Comparison of ENCODE assay signal across 17 cellular contexts in genomic region chr2:168802825-168803726, GRCh38. TPM values are rescaled to one million over a fixed set of nuclear protein-coding genes. Genes with fewer than 3 reads are reported as not detected.
A peak's percentile ranks its signal among the peaks of the same experiment; 100 is the strongest.
DNase-seq lines count a peak whose midpoint lies in the region; ATAC-seq and TF ChIP-seq lines count a peak whose summit lies in the region.
"Had no signal": no experiment of that assay in that cellular context is flagged by ENCODE, and none has a peak within 500 bp of the region (broad histone marks: within the 10 kb centered on the region; RNA-seq: fewer than 3 reads in every experiment).

No MANE protein-coding gene starts in this region.

- no peak for TF ChIP-seq CTCF in Caco-2 (IDR thresholded peaks at IDR 0.05; ENCODE audit: insufficient read depth in 1 of 2, low read depth in 1 of 2, low read length in 1 of 2, severe bottlenecking in 1 of 2, unreplicated experiment in 1 of 2)
- TF ChIP-seq CTCF in PC-9 (conservative IDR thresholded peaks at IDR 0.05) = no peak
- TF ChIP-seq CTCF in hepatocyte (IDR thresholded peaks at IDR 0.05; ENCODE audit: poor library complexity) = no peak

- 39% methylated on average over 5 of the region's 5 CpGs for WGBS in hepatocyte (ENCODE audit: low lambda C conversion rate, missing lambda C conversion rate)

- no peaks in the 10 kb centered on the region for H3K9me3 ChIP-seq in Caco-2
- H3K9me3 ChIP-seq in PC-9 (ENCODE audit: insufficient read depth, low read depth) = no peaks in the 10 kb centered on the region
- H3K9me3 ChIP-seq in hepatocyte (ENCODE audit: low read depth) = no peaks in the 10 kb centered on the region

- H3K79me2 ChIP-seq in PC-9 (ENCODE audit: low read depth) (no peaks in the 10 kb centered on the region), hepatocyte (peaks cover 4% of the 10 kb centered on the region)

- peaks cover 33% of the 10 kb centered on the region for H3K4me1 Mint-ChIP-seq in Caco-2 (ENCODE audit: low read depth, unreplicated experiment)

- H3K9me2 ChIP-seq in PC-9 (ENCODE audit: insufficient read depth) (no peaks in the 10 kb centered on the region), hepatocyte (replicated peaks; ENCODE audit: insufficient read depth) (no peaks in the 10 kb centered on the region)

- CTCF ChIA-PET in Caco-2 (lab: Charles Lee) = interaction anchor here (0.6 to 1.7 kb wide), 3 partner anchors 29 to 337 kb away, joined by 3 to 6 read pairs (median 3); no protein-coding TSS in a partner anchor
- CTCF ChIA-PET in PC-9 (lab: Charles Lee) = no interaction called here

- no peaks in the 10 kb centered on the region for H4K20me1 ChIP-seq in PC-9 (ENCODE audit: insufficient read depth)
- H4K20me1 ChIP-seq in hepatocyte (ENCODE audit: insufficient read depth, poor library complexity, severe bottlenecking) = no peaks in the 10 kb centered on the region

- H3K4me3 ChIP-seq in Caco-2 (ENCODE audit: low read depth, low read length) = peak overlapping the region; percentile 29
- no peak overlapping the region for H3K4me3 ChIP-seq in PC-9
- H3K4me3 ChIP-seq in hepatocyte = no peak overlapping the region

- H3F3A ChIP-seq in PC-9 (ENCODE audit: insufficient read depth, low read depth) = no peaks in the 10 kb centered on the region

- no peak overlapping the region for H3K4me2 ChIP-seq in PC-9
- peak overlapping the region; percentile 65 for H3K4me2 ChIP-seq in hepatocyte

- peak overlapping the region; percentile 96 for H3K27ac Mint-ChIP-seq in Caco-2 (ENCODE audit: unreplicated experiment)
- H3K27ac Mint-ChIP-seq: activated T-cell treated with anti-CD3 and anti-CD28 coated beads, Interleukin-2, amount 50 U/mL, for 72 hours had no signal

- ATAC-seq in sciatic nerve (peak; percentile 33), HG03097 (IDR thresholded peaks at IDR 0.05; ENCODE audit: low FRiP score, unreplicated experiment) (no peak), GM21528 (IDR thresholded peaks at IDR 0.05; ENCODE audit: low FRiP score, unreplicated experiment) (no peak)
- ATAC-seq: activated T-cell treated with anti-CD3 and anti-CD28 coated beads, Interleukin-2, amount 50 U/mL, for 72 hours had no signal

- no peaks in the 10 kb centered on the region for H3K36me3 Mint-ChIP-seq in Caco-2 (ENCODE audit: insufficient read depth, unreplicated experiment)

- H3K4me3 Mint-ChIP-seq in Caco-2 (ENCODE audit: unreplicated experiment) = peak overlapping the region; percentile 71
- H3K4me3 Mint-ChIP-seq: activated T-cell treated with anti-CD3 and anti-CD28 coated beads, Interleukin-2, amount 50 U/mL, for 72 hours; neural crest cell had no signal

- intact Hi-C loops in Caco-2 (cut with micrococcal nuclease; ENCODE audit: unreplicated experiment) = loop anchor here (1.0 to 2.0 kb wide), 2 partner anchors 30 to 97 kb away; no protein-coding TSS in a partner anchor
- intact Hi-C loops in PC-9 (cut with micrococcal nuclease; ENCODE audit: unreplicated experiment) = no loop called here
- intact Hi-C loops in sciatic nerve (cut with DNase I) = no loop called here

- H3K9me3 Mint-ChIP-seq in Caco-2 (ENCODE audit: unreplicated experiment) = no peaks in the 10 kb centered on the region
- H3K9me3 Mint-ChIP-seq: activated T-cell treated with anti-CD3 and anti-CD28 coated beads, Interleukin-2, amount 50 U/mL, for 72 hours; neural crest cell had no signal

- TSS peak; percentile 85 for BruUV-seq in Caco-2 (replicated peaks; lab: Mats Ljungman, UMichigan)
- BruUV-seq in PC-9 (replicated peaks; lab: Mats Ljungman, UMichigan) = TSS peak; percentile 42

- POLR2A ChIA-PET in Caco-2 (lab: Charles Lee) = no interaction called here
- POLR2A ChIA-PET in PC-9 (lab: Charles Lee; ENCODE audit: unreplicated experiment) = no interaction called here

- H3K4me1 ChIP-seq in Caco-2 (peaks cover 40% of the 10 kb centered on the region), PC-9 (replicated peaks; ENCODE audit: insufficient read depth) (no peaks in the 10 kb centered on the region; the same call in 1 of the 2 replicates), hepatocyte (ENCODE audit: insufficient read depth) (peaks cover 26% of the 10 kb centered on the region)

- H3K27me3 Mint-ChIP-seq in Caco-2 (ENCODE audit: insufficient read depth, unreplicated experiment) = no peaks in the 10 kb centered on the region

- H3K27ac ChIP-seq in PC-9 (no peak overlapping the region), hepatocyte (peak overlapping the region; percentile 85)

- H3K27me3 ChIP-seq in Caco-2 (replicated peaks; ENCODE audit: control insufficient read depth, insufficient read depth, low read length) = no peaks in the 10 kb centered on the region
- no peaks in the 10 kb centered on the region for H3K27me3 ChIP-seq in PC-9 (ENCODE audit: insufficient read depth, low read depth)
- H3K27me3 ChIP-seq in hepatocyte = no peaks in the 10 kb centered on the region

- H3K36me3 ChIP-seq in Caco-2 (ENCODE audit: control insufficient read depth, insufficient read depth, low read length) = no peaks in the 10 kb centered on the region
- H3K36me3 ChIP-seq in PC-9 (ENCODE audit: low read depth) = no peaks in the 10 kb centered on the region
- no peaks in the 10 kb centered on the region for H3K36me3 ChIP-seq in hepatocyte (replicated peaks; ENCODE audit: insufficient read depth, low read depth)

- H2AFZ ChIP-seq in PC-9 (no peak overlapping the region), hepatocyte (no peak overlapping the region)

- DNase-seq in Caco-2 (peak in 1 of 2 experiments; percentile 19), PC-9 (peak in 1 of 2 experiments; percentile 3), hepatocyte (ENCODE audit: low spot score) (no peak), sciatic nerve (ENCODE audit: low spot score) (no peak), NCI-H2029 treated with DMSO at 0.1 percent for 48 hours (lab: John Stamatoyannopoulos, UW) (no peak), cerebellar nuclear complex (lab: John Stamatoyannopoulos, UW) (no peak)
- DNase-seq: activated CD4-positive, CD25-positive, alpha-beta regulatory T cell; activated T-cell treated with anti-CD3 and anti-CD28 coated beads, Interleukin-2, amount 50 U/mL, for 72 hours; C1 segment of cervical spinal cord; H7; NCI-H1417 treated with DMSO at 0.1 percent for 48 hours; NCI-H82 had no signal

RNA-seq across cellular contexts. Expression of gene NOSTRIN, which starts 0.6 kb away (rescaled TPM):
- total RNA-seq in Caco-2 (2022) (9.6 and 9.8 TPM in 2 replicates), PC-9 (2021) (0.48 and 0.68 TPM in 2 replicates), hepatocyte (10.7 and 19.1 TPM in 2 replicates), sciatic nerve (36.2 TPM)
- 5.8 and 10.1 TPM in 2 replicates for polyA plus RNA-seq in hepatocyte
- total RNA-seq: activated T-cell treated with anti-CD3 and anti-CD28 coated beads, Interleukin-2, amount 50 U/mL, for 72 hours; G401; H7; HT1080; neural crest cell had no signal
